ENCODE assay signal across 14 cellular contexts in genomic region chr14:90511795-90512331, GRCh38.
DNase-seq lines count a peak whose midpoint lies in the region; ATAC-seq and TF ChIP-seq lines count a peak whose summit lies in the region.
"Had no signal": no experiment of that assay in that cellular context is flagged by ENCODE, and none has a peak within 500 bp of the region (broad histone marks: within the 10 kb centered on the region; RNA-seq: fewer than 3 reads in every experiment).

No MANE protein-coding gene starts in this region.

- no peak overlapping the region for H3K27ac Mint-ChIP-seq in MCF 10A (ENCODE audit: low read depth, unreplicated experiment)
- H3K27ac Mint-ChIP-seq: stimulated activated memory B cell treated with anti-CD40 and anti-IgM and Interleukin-4, amounts not matched to agents 10 μg/mL and 1 μg/mL and 100 μg/mL, for 72 hours had no signal

- ATAC-seq in HG03442 (IDR thresholded peaks at IDR 0.05; ENCODE audit: unreplicated experiment) (no peak), GM18909 (IDR thresholded peaks at IDR 0.05; ENCODE audit: poor library complexity, unreplicated experiment) (no peak)
- ATAC-seq: stimulated activated memory B cell treated with anti-CD40 and anti-IgM and Interleukin-4, amounts not matched to agents 10 μg/mL and 1 μg/mL and 100 μg/mL, for 72 hours had no signal

- H3K36me3 Mint-ChIP-seq in MCF 10A (ENCODE audit: insufficient read depth, unreplicated experiment): no peaks in the 10 kb centered on the region
- H3K36me3 Mint-ChIP-seq: stimulated activated memory B cell treated with anti-CD40 and anti-IgM and Interleukin-4, amounts not matched to agents 10 μg/mL and 1 μg/mL and 100 μg/mL, for 72 hours had no signal

- H4K20me1 ChIP-seq in PC-9 (ENCODE audit: insufficient read depth) (no peaks in the 10 kb centered on the region), hepatocyte (ENCODE audit: insufficient read depth, poor library complexity, severe bottlenecking) (no peaks in the 10 kb centered on the region)

- H3K79me2 ChIP-seq in PC-9 (ENCODE audit: low read depth): no peaks in the 10 kb centered on the region
- H3K79me2 ChIP-seq in hepatocyte: no peaks in the 10 kb centered on the region

- TF ChIP-seq CTCF in breast epithelium (IDR thresholded peaks at IDR 0.05) (no peak), MCF 10A (IDR thresholded peaks at IDR 0.05; ENCODE audit: unreplicated experiment) (no peak), PC-9 (conservative IDR thresholded peaks at IDR 0.05) (no peak), hepatocyte (IDR thresholded peaks at IDR 0.05; ENCODE audit: poor library complexity) (no peak), suprapubic skin (IDR thresholded peaks at IDR 0.05) (no peak)

- no peaks in the 10 kb centered on the region for H3K9me3 Mint-ChIP-seq in MCF 10A (ENCODE audit: unreplicated experiment)
- H3K9me3 Mint-ChIP-seq: stimulated activated memory B cell treated with anti-CD40 and anti-IgM and Interleukin-4, amounts not matched to agents 10 μg/mL and 1 μg/mL and 100 μg/mL, for 72 hours had no signal

- no peaks in the 10 kb centered on the region for H3K4me1 Mint-ChIP-seq in MCF 10A (ENCODE audit: insufficient read depth, unreplicated experiment)

- H3K9me2 ChIP-seq in PC-9 (ENCODE audit: insufficient read depth) (no peaks in the 10 kb centered on the region), hepatocyte (replicated peaks; ENCODE audit: insufficient read depth) (no peaks in the 10 kb centered on the region)

- H3K9me3 ChIP-seq in breast epithelium: no peaks in the 10 kb centered on the region
- no peaks in the 10 kb centered on the region for H3K9me3 ChIP-seq in PC-9 (ENCODE audit: insufficient read depth, low read depth)
- H3K9me3 ChIP-seq in hepatocyte (ENCODE audit: low read depth): no peaks in the 10 kb centered on the region
- H3K9me3 ChIP-seq in suprapubic skin: no peaks in the 10 kb centered on the region
- H3K9me3 ChIP-seq: adrenal gland had no signal

- peaks cover 7% of the 10 kb centered on the region; the same call in 1 of the 2 replicates for H3F3A ChIP-seq in PC-9 (ENCODE audit: insufficient read depth, low read depth)

- H2AFZ ChIP-seq in PC-9: no peak overlapping the region
- H2AFZ ChIP-seq in hepatocyte: no peak overlapping the region
- H2AFZ ChIP-seq: GM23248 had no signal

- WGBS in hepatocyte (ENCODE audit: low lambda C conversion rate, missing lambda C conversion rate): 75% methylated on average over 9 of the region's 9 CpGs
- WGBS in suprapubic skin: 60% methylated on average over 9 of the region's 9 CpGs

- H3K4me2 ChIP-seq in PC-9 (peak overlapping the region; percentile 43), hepatocyte (no peak overlapping the region)

- intact Hi-C loops in breast epithelium (cut with DNase I; ENCODE audit: low total_unique reads) (no loop called here), MCF 10A (cut with micrococcal nuclease) (no loop called here), PC-9 (cut with micrococcal nuclease; ENCODE audit: unreplicated experiment) (loop anchor here (5.0 to 10.0 kb wide), 3 partner anchors 135 to 553 kb away; partner anchors contain the start of gene RPS6KA5)

- H3K27me3 Mint-ChIP-seq in MCF 10A (ENCODE audit: insufficient read depth, unreplicated experiment): peaks cover 22% of the 10 kb centered on the region

- no peak overlapping the region for H3K4me3 ChIP-seq in breast epithelium
- no peak overlapping the region for H3K4me3 ChIP-seq in PC-9
- no peak overlapping the region for H3K4me3 ChIP-seq in hepatocyte
- no peak overlapping the region for H3K4me3 ChIP-seq in suprapubic skin
- H3K4me3 ChIP-seq: adrenal gland, GM23248 had no signal

- H3K4me1 ChIP-seq in breast epithelium: peaks cover 4 to 23% of the 10 kb centered on the region in 2 donors
- peaks cover 69% of the 10 kb centered on the region for H3K4me1 ChIP-seq in PC-9 (replicated peaks; ENCODE audit: insufficient read depth)
- peaks cover 61% of the 10 kb centered on the region for H3K4me1 ChIP-seq in hepatocyte (ENCODE audit: insufficient read depth)
- peaks cover 49% of the 10 kb centered on the region for H3K4me1 ChIP-seq in suprapubic skin
- H3K4me1 ChIP-seq: adrenal gland had no signal

- TF ChIP-seq POLR2A in breast epithelium (IDR thresholded peaks at IDR 0.05): no peak
- no peak for TF ChIP-seq POLR2A in suprapubic skin (IDR thresholded peaks at IDR 0.05)

- BruUV-seq in MCF 10A (replicated peaks; lab: Mats Ljungman, UMichigan) (no TSS peak), PC-9 (replicated peaks; lab: Mats Ljungman, UMichigan) (no TSS peak)

- no peaks in the 10 kb centered on the region for H3K36me3 ChIP-seq in breast epithelium
- H3K36me3 ChIP-seq in PC-9 (ENCODE audit: low read depth): no peaks in the 10 kb centered on the region
- no peaks in the 10 kb centered on the region for H3K36me3 ChIP-seq in hepatocyte (replicated peaks; ENCODE audit: insufficient read depth, low read depth)
- no peaks in the 10 kb centered on the region for H3K36me3 ChIP-seq in suprapubic skin
- H3K36me3 ChIP-seq: adrenal gland had no signal

- TF ChIP-seq EP300 in suprapubic skin (IDR thresholded peaks at IDR 0.05): no peak

- POLR2A ChIA-PET in MCF 10A (lab: Yijun Ruan, JAX) (interaction anchor here (0.6 kb wide), 1 partner anchor 115 kb away, joined by 3 read pairs; no protein-coding TSS in a partner anchor), PC-9 (lab: Charles Lee; ENCODE audit: unreplicated experiment) (interaction anchor here (0.6 to 0.8 kb wide), 2 partner anchors 68 to 781 kb away, joined by 3 read pairs; no protein-coding TSS in a partner anchor)

- CTCF ChIA-PET in MCF 10A (lab: Yijun Ruan, JAX) (interaction anchor here (0.7 kb wide), 1 partner anchor 123 kb away, joined by 4 read pairs; no protein-coding TSS in a partner anchor), PC-9 (lab: Charles Lee) (no interaction called here)

- DNase-seq in breast epithelium (ENCODE audit: low spot score in 2 of 2) (no peak), MCF 10A (ENCODE audit: unreplicated experiment) (no peak), PC-9 (no peak), hepatocyte (ENCODE audit: low spot score) (no peak), suprapubic skin (ENCODE audit: low spot score in 2 of 2) (no peak), MV-4-11 (lab: John Stamatoyannopoulos, UW) (no peak)
- DNase-seq: ACHN, adrenal gland, GM23248, NCI-H510A, SHP77 treated with DMSO at 0.1 percent for 48 hours had no signal

- no peak overlapping the region for H3K4me3 Mint-ChIP-seq in MCF 10A (ENCODE audit: unreplicated experiment)
- H3K4me3 Mint-ChIP-seq: stimulated activated memory B cell treated with anti-CD40 and anti-IgM and Interleukin-4, amounts not matched to agents 10 μg/mL and 1 μg/mL and 100 μg/mL, for 72 hours had no signal

- peak overlapping the region; percentile 96 to 98 for H3K27ac ChIP-seq in breast epithelium
- no peak overlapping the region for H3K27ac ChIP-seq in PC-9
- peak overlapping the region; percentile 92 for H3K27ac ChIP-seq in hepatocyte
- H3K27ac ChIP-seq in suprapubic skin: peak overlapping the region; percentile 81
- H3K27ac ChIP-seq: adrenal gland, GM23248 had no signal

- H3K27me3 ChIP-seq in breast epithelium (no peaks in the 10 kb centered on the region), PC-9 (ENCODE audit: insufficient read depth, low read depth) (no peaks in the 10 kb centered on the region), hepatocyte (no peaks in the 10 kb centered on the region), suprapubic skin (no peaks in the 10 kb centered on the region)
- H3K27me3 ChIP-seq: adrenal gland had no signal
